Comparison of ENCODE assay signal across 15 cellular contexts in the genomic region with DNA sequence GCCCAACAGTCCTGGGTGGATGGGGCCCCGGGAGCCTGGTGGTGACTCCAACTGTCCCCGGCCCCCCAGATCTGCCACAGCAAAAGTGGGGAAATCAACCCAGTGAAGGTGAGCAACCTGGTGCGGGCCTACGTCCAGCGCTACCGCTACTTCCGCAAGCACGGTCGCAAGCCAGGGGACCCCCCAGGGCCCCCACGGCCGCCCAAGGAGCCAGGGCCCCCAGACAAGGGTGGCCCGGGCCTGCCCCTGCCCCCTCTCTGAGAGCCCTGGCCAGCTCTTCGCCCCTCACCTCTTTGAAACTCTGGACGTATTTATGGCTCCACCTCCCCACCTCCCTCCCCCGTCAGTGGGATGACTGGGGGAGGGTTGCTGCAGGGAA.
"Had no signal": no experiment of that assay in that cellular context is flagged by ENCODE, and none has a peak within 500 bp of the region (broad histone marks: within the 10 kb centered on the region; RNA-seq: fewer than 3 reads in every experiment).

No MANE protein-coding gene starts in this region.

- H3K4me3 ChIP-seq: ascending aorta, heart left ventricle, lung had no signal

- H3K27me3 Mint-ChIP-seq: activated CD4-positive, alpha-beta memory T cell treated with anti-CD3 and anti-CD28 coated beads for 36 hours; activated CD4-positive, alpha-beta T cell treated with anti-CD3 and anti-CD28 coated beads for 36 hours; activated naive CD4-positive, alpha-beta T cell treated with anti-CD3 and anti-CD28 coated beads, Interleukin-2, amount 10 ng/mL, durations not matched to agents 7 days and 5 days; activated T-cell treated with anti-CD3 and anti-CD28 coated beads, Interleukin-2, amount 50 U/mL, for 24 hours; stimulated activated naive CD8-positive, alpha-beta T cell treated with anti-CD3 and anti-CD28 coated beads, Interleukin-15, Interleukin-2, amounts not matched to agents 100 ng/mL and 50 ng/mL, for 24 hours; type B pancreatic cell had no signal

- DNase-seq: activated CD4-positive, alpha-beta memory T cell treated with anti-CD3 and anti-CD28 coated beads for 36 hours; activated CD4-positive, alpha-beta T cell treated with anti-CD3 and anti-CD28 coated beads for 36 hours; activated naive CD4-positive, alpha-beta T cell treated with anti-CD3 and anti-CD28 coated beads, Interleukin-2, amount 10 ng/mL, durations not matched to agents 7 days and 5 days; activated T-cell treated with anti-CD3 and anti-CD28 coated beads, Interleukin-2, amount 50 U/mL, for 24 hours; dermis blood vessel endothelial cell; heart left ventricle; left colon; midbrain had no signal

- H3K9me3 Mint-ChIP-seq: activated CD4-positive, alpha-beta memory T cell treated with anti-CD3 and anti-CD28 coated beads for 36 hours; activated naive CD4-positive, alpha-beta T cell treated with anti-CD3 and anti-CD28 coated beads, Interleukin-2, amount 10 ng/mL, durations not matched to agents 7 days and 5 days; activated T-cell treated with anti-CD3 and anti-CD28 coated beads, Interleukin-2, amount 50 U/mL, for 24 hours; neural crest cell; stimulated activated naive CD8-positive, alpha-beta T cell treated with anti-CD3 and anti-CD28 coated beads, Interleukin-15, Interleukin-2, amounts not matched to agents 100 ng/mL and 50 ng/mL, for 24 hours; T-helper 1 cell treated with Interleukin-12 subunit alpha and Interleukin-12 subunit beta and Interleukin-4 antibody, amounts not matched to agents 30 μg/mL and 1 μg/mL, for 36 hours; type B pancreatic cell had no signal

- H3K27me3 ChIP-seq: ascending aorta, heart left ventricle had no signal

- H3K4me3 Mint-ChIP-seq: activated CD4-positive, alpha-beta memory T cell treated with anti-CD3 and anti-CD28 coated beads for 36 hours; activated CD4-positive, alpha-beta T cell treated with anti-CD3 and anti-CD28 coated beads for 36 hours; activated naive CD4-positive, alpha-beta T cell treated with anti-CD3 and anti-CD28 coated beads, Interleukin-2, amount 10 ng/mL, durations not matched to agents 7 days and 5 days; activated T-cell treated with anti-CD3 and anti-CD28 coated beads, Interleukin-2, amount 50 U/mL, for 24 hours; stimulated activated naive CD8-positive, alpha-beta T cell treated with anti-CD3 and anti-CD28 coated beads, Interleukin-15, Interleukin-2, amounts not matched to agents 100 ng/mL and 50 ng/mL, for 24 hours; T-helper 1 cell treated with Interleukin-12 subunit alpha and Interleukin-12 subunit beta and Interleukin-4 antibody, amounts not matched to agents 30 μg/mL and 1 μg/mL, for 36 hours; type B pancreatic cell had no signal

- ATAC-seq: activated CD4-positive, alpha-beta T cell treated with anti-CD3 and anti-CD28 coated beads for 36 hours; heart left ventricle; left colon; sciatic nerve had no signal

- H3K9me3 ChIP-seq: ascending aorta, heart left ventricle had no signal

- H3K4me1 Mint-ChIP-seq: neural crest cell had no signal

- H3K4me1 ChIP-seq: ascending aorta had no signal

- H3K27ac Mint-ChIP-seq: activated CD4-positive, alpha-beta memory T cell treated with anti-CD3 and anti-CD28 coated beads for 36 hours; activated naive CD4-positive, alpha-beta T cell treated with anti-CD3 and anti-CD28 coated beads, Interleukin-2, amount 10 ng/mL, durations not matched to agents 7 days and 5 days; stimulated activated naive CD8-positive, alpha-beta T cell treated with anti-CD3 and anti-CD28 coated beads, Interleukin-15, Interleukin-2, amounts not matched to agents 100 ng/mL and 50 ng/mL, for 24 hours; T-helper 1 cell treated with Interleukin-12 subunit alpha and Interleukin-12 subunit beta and Interleukin-4 antibody, amounts not matched to agents 30 μg/mL and 1 μg/mL, for 36 hours; type B pancreatic cell had no signal

- H3K27ac ChIP-seq: ascending aorta, heart left ventricle had no signal
